Comparison of ENCODE assay signal across 22 cellular contexts in genomic region chr17:40028595-40028994, GRCh38. TPM values are rescaled to one million over a fixed set of nuclear protein-coding genes. Genes with fewer than 3 reads are reported as not detected.
"Had no signal": no experiment of that assay in that cellular context is flagged by ENCODE, and none has a peak within 500 bp of the region (broad histone marks: within the 10 kb centered on the region; RNA-seq: fewer than 3 reads in every experiment).

No MANE protein-coding gene starts in this region.

- H3K27me3 Mint-ChIP-seq: dendritic cell treated with granulocyte-macrophage colony-stimulating factor and Interleukin-4, amounts not matched to agents 40 ng/mL and 50 ng/mL, for 4 days; effector memory CD8-positive, alpha-beta T cell; naive thymus-derived CD4-positive, alpha-beta T cell had no signal

- H3K27me3 ChIP-seq: foreskin keratinocyte, hepatocyte, neutrophil, sigmoid colon, stomach, transverse colon had no signal

- ATAC-seq: effector memory CD8-positive, alpha-beta T cell; foreskin keratinocyte; naive thymus-derived CD4-positive, alpha-beta T cell had no signal

- H3K27ac Mint-ChIP-seq: dendritic cell treated with granulocyte-macrophage colony-stimulating factor and Interleukin-4, amounts not matched to agents 40 ng/mL and 50 ng/mL, for 4 days had no signal

- H3K4me3 Mint-ChIP-seq: dendritic cell treated with granulocyte-macrophage colony-stimulating factor and Interleukin-4, amounts not matched to agents 40 ng/mL and 50 ng/mL, for 4 days; effector memory CD8-positive, alpha-beta T cell; naive thymus-derived CD4-positive, alpha-beta T cell had no signal

- DNase-seq: effector memory CD8-positive, alpha-beta T cell; erythroblast; foreskin keratinocyte; head of caudate nucleus; mammary epithelial cell; naive thymus-derived CD4-positive, alpha-beta T cell; sigmoid colon; stimulated activated CD4-positive, alpha-beta T cell treated with anti-CD3 and anti-CD28 coated beads, Interleukin-2, amount 100 ng/mL, for 24 hours; stimulated activated CD4-positive, alpha-beta T cell treated with anti-CD3 and anti-CD28 coated beads, Interleukin-4, amount 100 ng/mL, for 4 hours; stimulated activated naive CD4-positive, alpha-beta T cell; stomach; substantia nigra; transverse colon had no signal

- H3K9me3 Mint-ChIP-seq: dendritic cell treated with granulocyte-macrophage colony-stimulating factor and Interleukin-4, amounts not matched to agents 40 ng/mL and 50 ng/mL, for 4 days; effector memory CD8-positive, alpha-beta T cell; naive thymus-derived CD4-positive, alpha-beta T cell had no signal

- H3K4me3 ChIP-seq: hepatocyte, sigmoid colon, skin epidermis, stomach, thoracic aorta, transverse colon had no signal

- H3K27ac ChIP-seq: foreskin keratinocyte, hepatocyte, neutrophil, sigmoid colon, skin epidermis, stomach, thoracic aorta, transverse colon had no signal

- H3K9me3 ChIP-seq: neutrophil, sigmoid colon, stomach, thoracic aorta, transverse colon had no signal

RNA-seq across cellular contexts. Expression of gene CSF3, which starts 13.4 kb away (rescaled TPM):
- total RNA-seq: hepatocyte; kidney epithelial cell; mononuclear cell; naive thymus-derived CD4-positive, alpha-beta T cell; osteoblast had no signal
- polyA plus RNA-seq: naive thymus-derived CD4-positive, alpha-beta T cell; neural cell had no signal
